8 cellular contexts compared by ENCODE assay signal in genomic region chr19:49443366-49444099, GRCh38. TPM values are rescaled to one million over a fixed set of nuclear protein-coding genes. Genes with fewer than 3 reads are reported as not detected.
DNase-seq lines count a peak whose midpoint lies in the region; ATAC-seq and TF ChIP-seq lines count a peak whose summit lies in the region.

No MANE protein-coding gene starts in this region.

- H3K4me1 Mint-ChIP-seq in activated naive CD4-positive, alpha-beta T cell treated with anti-CD3 and anti-CD28 coated beads, Interleukin-2, amount 10 ng/mL, durations not matched to agents 7 days and 5 days: peaks cover 64% of the 10 kb centered on the region

- CTCF ChIA-PET in activated naive CD4-positive, alpha-beta T cell treated with anti-CD3 and anti-CD28 coated beads, Interleukin-2, amount 10 ng/mL, durations not matched to agents 7 days and 5 days (lab: Charles Lee): interaction anchor here (0.6 to 2.6 kb wide), 8 partner anchors 8 to 80 kb away, joined by 3 to 14 read pairs (median 4); partner anchors contain the start of genes DKKL1, GFY and PIH1D1

- H3K27me3 ChIP-seq in suprapubic skin: peaks cover 35% of the 10 kb centered on the region

- no peaks in the 10 kb centered on the region for H3K9me3 Mint-ChIP-seq in activated naive CD4-positive, alpha-beta T cell treated with anti-CD3 and anti-CD28 coated beads, Interleukin-2, amount 10 ng/mL, durations not matched to agents 7 days and 5 days

- peak; percentile 84 for TF ChIP-seq CTCF in NB4 (IDR thresholded peaks at IDR 0.05; ENCODE audit: low read depth, low read length)
- TF ChIP-seq CTCF in suprapubic skin (IDR thresholded peaks at IDR 0.05): peak; percentile 59 to 87

- peaks cover 55% of the 10 kb centered on the region for H3K27me3 Mint-ChIP-seq in activated naive CD4-positive, alpha-beta T cell treated with anti-CD3 and anti-CD28 coated beads, Interleukin-2, amount 10 ng/mL, durations not matched to agents 7 days and 5 days

- peaks cover 38% of the 10 kb centered on the region for H3K4me1 ChIP-seq in suprapubic skin

- peaks cover 12% of the 10 kb centered on the region for H3K36me3 ChIP-seq in suprapubic skin

- peaks cover 27% of the 10 kb centered on the region for H3K36me3 Mint-ChIP-seq in activated naive CD4-positive, alpha-beta T cell treated with anti-CD3 and anti-CD28 coated beads, Interleukin-2, amount 10 ng/mL, durations not matched to agents 7 days and 5 days

- peak overlapping the region; percentile 88 for H3K27ac ChIP-seq in suprapubic skin

- H3K9me3 ChIP-seq in suprapubic skin: no peaks in the 10 kb centered on the region

- TF ChIP-seq POLR2A in NB4 (IDR thresholded peaks at IDR 0.05; ENCODE audit: extremely low read depth, insufficient read length) (no peak), suprapubic skin (IDR thresholded peaks at IDR 0.05) (no peak)

- ATAC-seq in HG02610 (IDR thresholded peaks at IDR 0.05; ENCODE audit: unreplicated experiment): peak; percentile 68

- H3K4me3 ChIP-seq in GM08714 (ENCODE audit: low read length): peak overlapping the region; percentile 57; the same call in 1 of the 2 replicates
- peak overlapping the region; percentile 36 for H3K4me3 ChIP-seq in NB4 (ENCODE audit: low read depth, low read length)
- H3K4me3 ChIP-seq in suprapubic skin: peak overlapping the region; percentile 78

- H3K4me3 Mint-ChIP-seq in activated naive CD4-positive, alpha-beta T cell treated with anti-CD3 and anti-CD28 coated beads, Interleukin-2, amount 10 ng/mL, durations not matched to agents 7 days and 5 days: peak overlapping the region; percentile 81

- DNase-seq in NB4 (ENCODE audit: low read depth) (peak; percentile 95), SK-N-DZ (ENCODE audit: low spot score) (peak; percentile 89), globus pallidus (ENCODE audit: low spot score) (peak; percentile 94), occipital lobe (lab: John Stamatoyannopoulos, UW) (peak; percentile 94), suprapubic skin (ENCODE audit: low spot score in 2 of 2) (peak; percentile 96 to 97)
- DNase-seq in activated naive CD4-positive, alpha-beta T cell treated with anti-CD3 and anti-CD28 coated beads, Interleukin-2, amount 10 ng/mL, durations not matched to agents 7 days and 5 days: peak; percentile 95

- WGBS in suprapubic skin: 1% methylated on average over 27 of the region's 47 CpGs

- TF ChIP-seq EP300 in suprapubic skin (IDR thresholded peaks at IDR 0.05): no peak

- H3K27ac Mint-ChIP-seq in activated naive CD4-positive, alpha-beta T cell treated with anti-CD3 and anti-CD28 coated beads, Interleukin-2, amount 10 ng/mL, durations not matched to agents 7 days and 5 days: peak overlapping the region; percentile 81

RNA-seq across cellular contexts. Expression of gene SLC17A7, which starts 2.2 kb away (rescaled TPM):
- not detected in 2 replicates for polyA plus RNA-seq in SK-N-DZ (2014; cell fraction: cytosol; rRNA removed)
- 0.16 TPM in 1 of 2 replicates, not detected in the other for polyA plus RNA-seq in SK-N-DZ (2014; cell fraction: nucleus; rRNA removed)
- total RNA-seq in occipital lobe (34.6 TPM), suprapubic skin (1 to 10 TPM in 3 of 4 donors, under 1 TPM in 1; 0.60 to 1.2 (median 1.1) TPM)

RNA-seq across cellular contexts. Expression of gene PIH1D1, which starts 8.1 kb away (rescaled TPM):
- 105 and 107 TPM in 2 replicates for polyA plus RNA-seq in SK-N-DZ (2014; cell fraction: cytosol; rRNA removed)
- 190 and 225 TPM in 2 replicates for polyA plus RNA-seq in SK-N-DZ (2014; cell fraction: nucleus; rRNA removed)
- 58.0 TPM for total RNA-seq in occipital lobe
- total RNA-seq in suprapubic skin: 100 to 1,000 TPM in 2 of 4 donors, 10 to 100 TPM in 2; 82.0 to 124 (median 104) TPM

RNA-seq across cellular contexts. Expression of gene ALDH16A1, which starts 9.5 kb away (rescaled TPM):
- 6.8 and 14.6 TPM in 2 replicates for polyA plus RNA-seq in SK-N-DZ (2014; cell fraction: cytosol; rRNA removed)
- 20.4 and 21.3 TPM in 2 replicates for polyA plus RNA-seq in SK-N-DZ (2014; cell fraction: nucleus; rRNA removed)
- 8.0 TPM for total RNA-seq in occipital lobe
- 10 to 100 TPM; 21.7 to 47.7 (median 35.9) TPM for total RNA-seq in suprapubic skin

RNA-seq across cellular contexts. Expression of gene GFY, which starts 18.3 kb away (rescaled TPM):
- not detected in 2 replicates for polyA plus RNA-seq in SK-N-DZ (2014; cell fraction: cytosol; rRNA removed)
- not detected in 2 replicates for polyA plus RNA-seq in SK-N-DZ (2014; cell fraction: nucleus; rRNA removed)
- total RNA-seq in occipital lobe (not detected), suprapubic skin (not detected)

RNA-seq across cellular contexts. Expression of gene PTH2, which starts 20.3 kb away (rescaled TPM):
- polyA plus RNA-seq in SK-N-DZ (2014; cell fraction: cytosol; rRNA removed): not detected in 2 replicates
- not detected in 2 replicates for polyA plus RNA-seq in SK-N-DZ (2014; cell fraction: nucleus; rRNA removed)
- total RNA-seq in occipital lobe: not detected
- total RNA-seq in suprapubic skin: not detected

Comparison
In these comparisons a context has a peak if more than half of its experiments do, and no peak if none do; other contexts are left out.
1. Peak in every context shown above with its lines: DNase-seq, ATAC-seq, H3K4me3 ChIP-seq and H3K27ac ChIP-seq.
2. RNA of gene SLC17A7, which starts 2.2 kb away (total RNA-seq): 34.6 TPM in occipital lobe (single experiment); 0.60 to 1.2 TPM in suprapubic skin; every median in the first group is over 10 times any median in the second.